In the genomic region with DNA sequence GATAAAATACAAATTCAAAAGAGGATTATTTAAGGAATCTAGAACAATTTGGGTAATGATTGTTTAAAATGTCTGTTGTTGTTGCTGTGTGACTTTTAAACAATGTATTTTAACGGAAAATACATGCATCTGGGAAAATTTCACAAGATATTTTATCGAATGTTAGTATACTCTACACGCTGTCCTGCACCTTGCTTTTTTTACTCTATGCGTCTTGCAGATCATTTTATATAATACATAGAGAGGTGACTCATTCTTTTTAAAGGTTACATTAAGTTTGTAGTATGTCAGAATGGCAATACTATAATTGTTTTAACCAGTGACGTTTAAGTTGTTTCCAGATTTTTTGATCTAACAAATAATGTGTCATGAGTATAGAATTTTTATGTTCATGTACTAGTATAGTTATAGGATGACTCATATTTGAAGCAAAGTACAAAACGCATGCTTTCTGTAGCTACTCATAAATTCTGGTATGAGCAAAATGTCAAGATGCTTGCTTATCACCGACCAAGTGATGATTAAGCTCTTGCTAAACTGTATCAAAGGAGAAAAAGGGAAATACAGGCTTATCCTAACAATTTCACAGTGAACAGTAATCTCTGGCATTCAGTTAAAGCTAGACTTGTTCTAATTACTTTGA, we compare ENCODE assay signal across 1 cellular context.
TF ChIP-seq lines count a peak whose summit lies in the region.

No MANE protein-coding gene starts in this region.

TF ChIP-seq in WTC11, 78 proteins besides CTCF, POLR2A, EP300 and RAD21 (continued from another document):
- TF ChIP-seq, protein P1, sequence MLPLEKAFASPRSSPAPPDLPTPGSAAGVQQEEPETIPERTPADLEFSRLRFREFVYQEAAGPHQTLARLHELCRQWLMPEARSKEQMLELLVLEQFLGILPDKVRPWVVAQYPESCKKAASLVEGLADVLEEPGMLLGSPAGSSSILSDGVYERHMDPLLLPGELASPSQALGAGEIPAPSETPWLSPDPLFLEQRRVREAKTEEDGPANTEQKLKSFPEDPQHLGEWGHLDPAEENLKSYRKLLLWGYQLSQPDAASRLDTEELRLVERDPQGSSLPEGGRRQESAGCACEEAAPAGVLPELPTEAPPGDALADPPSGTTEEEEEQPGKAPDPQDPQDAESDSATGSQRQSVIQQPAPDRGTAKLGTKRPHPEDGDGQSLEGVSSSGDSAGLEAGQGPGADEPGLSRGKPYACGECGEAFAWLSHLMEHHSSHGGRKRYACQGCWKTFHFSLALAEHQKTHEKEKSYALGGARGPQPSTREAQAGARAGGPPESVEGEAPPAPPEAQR (CRISPR knock-in tag; IDR thresholded peaks at IDR 0.05) = no peak
- no peak for TF ChIP-seq NFYB (CRISPR knock-in tag; conservative IDR thresholded peaks at IDR 0.05; ENCODE audit: low read depth)
- TF ChIP-seq SMAD3 (CRISPR knock-in tag; IDR thresholded peaks at IDR 0.05; ENCODE audit: borderline replicate concordance) = no peak
- TF ChIP-seq, protein P2, sequence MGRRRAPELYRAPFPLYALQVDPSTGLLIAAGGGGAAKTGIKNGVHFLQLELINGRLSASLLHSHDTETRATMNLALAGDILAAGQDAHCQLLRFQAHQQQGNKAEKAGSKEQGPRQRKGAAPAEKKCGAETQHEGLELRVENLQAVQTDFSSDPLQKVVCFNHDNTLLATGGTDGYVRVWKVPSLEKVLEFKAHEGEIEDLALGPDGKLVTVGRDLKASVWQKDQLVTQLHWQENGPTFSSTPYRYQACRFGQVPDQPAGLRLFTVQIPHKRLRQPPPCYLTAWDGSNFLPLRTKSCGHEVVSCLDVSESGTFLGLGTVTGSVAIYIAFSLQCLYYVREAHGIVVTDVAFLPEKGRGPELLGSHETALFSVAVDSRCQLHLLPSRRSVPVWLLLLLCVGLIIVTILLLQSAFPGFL (CRISPR knock-in tag; IDR thresholded peaks at IDR 0.05; ENCODE audit: borderline replicate concordance) = no peak
- TF ChIP-seq, protein P3, sequence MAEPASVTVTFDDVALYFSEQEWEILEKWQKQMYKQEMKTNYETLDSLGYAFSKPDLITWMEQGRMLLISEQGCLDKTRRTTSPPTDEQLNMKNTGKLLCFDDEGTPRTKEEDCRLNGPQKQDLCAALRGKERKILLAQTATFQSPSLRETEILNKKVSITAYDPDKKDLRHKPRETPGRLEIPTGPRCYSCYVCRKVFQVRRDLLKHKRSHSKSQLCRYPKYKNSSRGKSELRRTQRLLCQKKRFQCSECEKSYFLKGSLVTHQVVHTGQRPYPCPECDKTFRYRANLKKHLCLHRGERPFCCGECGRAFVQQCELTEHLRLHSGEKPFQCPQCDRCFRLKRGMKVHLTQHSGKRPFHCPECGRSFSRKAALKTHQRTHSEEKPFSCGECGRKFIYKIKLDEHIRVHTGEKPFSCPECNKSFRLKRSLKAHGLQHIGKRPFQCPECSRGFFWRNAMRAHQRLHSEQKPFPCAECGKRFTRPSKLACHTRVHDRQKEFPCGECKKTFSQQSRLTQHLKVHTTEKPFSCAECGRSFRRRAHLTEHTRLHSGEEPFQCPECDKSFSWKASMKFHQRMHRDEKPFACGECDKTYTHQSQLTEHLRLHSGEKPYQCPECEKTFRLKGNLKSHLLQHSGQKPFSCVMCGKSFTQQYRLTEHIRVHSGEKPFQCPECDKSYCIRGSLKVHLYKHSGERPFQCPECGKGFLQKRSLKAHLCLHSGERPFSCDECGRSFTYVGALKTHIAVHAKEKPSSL (CRISPR knock-in tag; conservative IDR thresholded peaks at IDR 0.05) = no peak
TF ChIP-seq in WTC11: peak in this region for 0.
